ENCODE assay signal across 8 cellular contexts in the genomic region with DNA sequence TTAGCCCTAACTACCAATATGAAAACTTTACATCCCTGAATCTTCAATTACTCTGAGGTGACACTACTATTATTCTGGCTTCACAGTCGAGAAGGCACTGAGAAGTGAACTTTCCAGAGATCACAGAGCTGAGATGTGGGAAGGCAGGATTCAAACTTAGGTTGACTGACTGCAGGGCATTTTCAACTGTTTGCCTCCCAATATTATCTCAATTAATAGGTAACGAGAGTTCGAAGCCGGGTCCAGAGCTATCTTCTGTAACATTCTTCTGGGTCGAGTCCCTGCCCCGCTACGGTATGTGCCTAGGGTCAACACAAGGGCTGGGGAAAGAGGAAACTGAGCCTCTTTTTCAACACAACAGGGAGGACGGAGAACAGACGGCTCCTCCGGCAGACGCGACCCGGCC. TPM values are rescaled to one million over a fixed set of nuclear protein-coding genes. Genes with fewer than 3 reads are reported as not detected.
DNase-seq lines count a peak whose midpoint lies in the region; ATAC-seq and TF ChIP-seq lines count a peak whose summit lies in the region.

No MANE protein-coding gene starts in this region.

- CTCF ChIA-PET in PC-3 (lab: Charles Lee): no interaction called here

- peak; percentile 17 for ATAC-seq in GM19395 (IDR thresholded peaks at IDR 0.05; ENCODE audit: unreplicated experiment)
- ATAC-seq in PC-3: no peak
- ATAC-seq in HG02970 (IDR thresholded peaks at IDR 0.05; ENCODE audit: low FRiP score, unreplicated experiment): no peak

- peak overlapping the region; percentile 91 for H2AFZ ChIP-seq in PC-3 (ENCODE audit: low read length)

- no TSS peak for BruUV-seq in PC-3 (replicated peaks; lab: Mats Ljungman, UMichigan)

- peaks cover 52% of the 10 kb centered on the region for H3K79me2 ChIP-seq in PC-3 (ENCODE audit: low read length)

- WGBS in esophagus squamous epithelium, 2 donors: 0 to 3% methylated on average over 4 to 7 of the region's 13 CpGs

- H3K4me1 ChIP-seq in PC-3 (ENCODE audit: insufficient read depth, low read length) (peaks cover 27% of the 10 kb centered on the region), esophagus squamous epithelium (peaks cover 4 to 41% (median 9%) of the 10 kb centered on the region in 3 donors)

- intact Hi-C loops in PC-3 (cut with micrococcal nuclease): loop anchor here (2.0 to 5.0 kb wide), 3 partner anchors 45 to 122 kb away; partner anchors contain the start of genes KDM3A and RNF103
- intact Hi-C loops in esophagus squamous epithelium (cut with DNase I): no loop called here

- DNase-seq in PC-3: no peak
- DNase-seq in esophagus squamous epithelium (lab: John Stamatoyannopoulos, UW): no peak
- no peak for DNase-seq in retinal pigment epithelial cell (ENCODE audit: low read depth)
- no peak for DNase-seq in NCI-H2081 treated with DMSO at 0.1 percent for 48 hours (lab: John Stamatoyannopoulos, UW)
- no peak for DNase-seq in NCI-H1092 treated with DMSO at 0.1 percent for 48 hours (lab: John Stamatoyannopoulos, UW)
- no peak for DNase-seq in NCI-H1436 treated with DMSO at 0.1 percent for 48 hours (lab: John Stamatoyannopoulos, UW)

- TF ChIP-seq POLR2A in esophagus squamous epithelium (IDR thresholded peaks at IDR 0.05): no peak

- peak overlapping the region; percentile 89 for H3K4me3 ChIP-seq in PC-3 (ENCODE audit: low read length)
- H3K4me3 ChIP-seq in esophagus squamous epithelium: peak overlapping the region; percentile 68 to 97 (median 82)
- H3K4me3 ChIP-seq in retinal pigment epithelial cell (ENCODE audit: low read length): peak overlapping the region; percentile 92

- H3K9me2 ChIP-seq in PC-3 (replicated peaks; ENCODE audit: low read length): no peaks in the 10 kb centered on the region

- peak overlapping the region; percentile 94 for H3K4me2 ChIP-seq in PC-3 (ENCODE audit: low read length)

- H3K9ac ChIP-seq in PC-3 (ENCODE audit: low read length): peak overlapping the region; percentile 97

- no peaks in the 10 kb centered on the region for H3K9me3 ChIP-seq in PC-3 (ENCODE audit: low read length)
- H3K9me3 ChIP-seq in esophagus squamous epithelium: no peaks in the 10 kb centered on the region

- POLR2A ChIA-PET in PC-3 (lab: Charles Lee; ENCODE audit: unreplicated experiment): no interaction called here

- no peaks in the 10 kb centered on the region for H4K20me1 ChIP-seq in PC-3 (ENCODE audit: low read length)

- H3K36me3 ChIP-seq in PC-3 (ENCODE audit: low read depth, low read length) (no peaks in the 10 kb centered on the region), esophagus squamous epithelium (no peaks in the 10 kb centered on the region)

- H3K27ac ChIP-seq in PC-3 (ENCODE audit: low read length) (peak overlapping the region; percentile 93), esophagus squamous epithelium (peak overlapping the region; percentile 97 to 100 (median 100))

- H3K27me3 ChIP-seq in PC-3 (ENCODE audit: low read length) (no peaks in the 10 kb centered on the region), esophagus squamous epithelium (no peaks in the 10 kb centered on the region)

- H3F3A ChIP-seq in PC-3 (ENCODE audit: low read length, unreplicated experiment): no peaks in the 10 kb centered on the region

- TF ChIP-seq CTCF in PC-3 (conservative IDR thresholded peaks at IDR 0.05; ENCODE audit: low read depth, low read length): no peak
- TF ChIP-seq CTCF in esophagus squamous epithelium (IDR thresholded peaks at IDR 0.05): peak in 1 of 6 experiments; percentile 1
- TF ChIP-seq CTCF in retinal pigment epithelial cell (conservative IDR thresholded peaks at IDR 0.05; ENCODE audit: low read depth, low read length): no peak

RNA-seq across cellular contexts. Expression of gene CHMP3, which starts 0.8 kb away (rescaled TPM):
- 54.4 and 96.1 TPM in 2 replicates for total RNA-seq in PC-3 (2014; rRNA removed)
- total RNA-seq in esophagus squamous epithelium: 100 to 1,000 TPM in 1 of 4 donors, 10 to 100 TPM in 3; 55.5 to 103 (median 65.5) TPM
